ENCODE assay signal across 15 cellular contexts in the genomic region with DNA sequence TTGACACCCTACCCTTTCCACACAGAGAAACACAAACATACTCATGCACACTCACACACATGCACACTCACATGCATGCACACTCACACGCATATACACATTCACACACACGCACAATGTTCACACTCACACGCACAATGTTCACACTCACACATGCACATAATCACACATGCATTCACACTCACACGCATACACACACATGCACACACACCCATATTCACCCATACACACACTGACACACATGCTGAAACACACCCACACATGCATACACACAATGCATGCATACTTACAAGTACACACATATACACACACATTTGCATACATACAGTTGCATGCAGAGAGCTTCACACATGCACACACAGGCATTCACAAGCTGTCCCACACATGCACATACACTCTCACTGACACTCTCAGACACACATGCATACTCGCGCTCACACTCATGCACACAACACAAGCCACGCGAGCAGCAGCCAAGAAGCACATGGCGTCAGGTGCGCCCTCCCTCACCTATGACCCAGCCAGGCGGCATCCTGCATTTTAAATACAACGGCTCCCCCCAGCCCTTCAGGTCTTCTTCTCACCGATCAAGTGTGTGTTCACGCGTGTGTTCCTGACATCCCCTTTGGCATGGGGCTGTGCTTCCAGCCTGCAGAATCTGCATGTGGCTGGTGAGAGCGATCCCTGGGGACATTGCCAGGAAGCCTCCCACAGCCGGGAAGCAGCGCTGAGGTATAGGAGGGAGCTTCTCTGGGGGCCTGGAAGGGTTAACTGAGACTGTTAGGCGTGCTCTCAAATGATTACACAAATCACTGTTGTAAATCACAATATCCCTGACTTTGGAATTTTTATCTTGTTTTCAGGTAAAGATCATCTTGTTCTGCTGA.
DNase-seq lines count a peak whose midpoint lies in the region; FAIRE-seq and TF ChIP-seq lines count a peak whose summit lies in the region.
"Had no signal": no experiment of that assay in that cellular context is flagged by ENCODE, and none has a peak within 500 bp of the region (broad histone marks: within the 10 kb centered on the region; RNA-seq: fewer than 3 reads in every experiment).

No MANE protein-coding gene starts in this region.

- H3K36me3 ChIP-seq in BLaER1, result no peaks in the 10 kb centered on the region
- H3K36me3 ChIP-seq in HUES6 (ENCODE audit: control insufficient read depth, insufficient read depth, low read length), result no peaks in the 10 kb centered on the region
- no peaks in the 10 kb centered on the region for H3K36me3 ChIP-seq in bronchial epithelial cell (ENCODE audit: control insufficient read depth, insufficient read depth, low read length)
- no peaks in the 10 kb centered on the region for H3K36me3 ChIP-seq in neuronal stem cell (replicated peaks in 1 of 2; ENCODE audit: control insufficient read depth in 2 of 2, insufficient read depth in 2 of 2, low read length in 2 of 2)

- no peak overlapping the region for H3K18ac ChIP-seq in neuronal stem cell (ENCODE audit: low read length)

- no peaks in the 10 kb centered on the region for H3K36me3 Mint-ChIP-seq in CD14-positive monocyte

- H3K27ac Mint-ChIP-seq in CD14-positive monocyte, result no peak overlapping the region

- H3K27me3 Mint-ChIP-seq in CD14-positive monocyte (ENCODE audit: low read depth in 3 of 3), result peaks cover 15 to 36% (median 20%) of the 10 kb centered on the region in 3 donors

- no peak overlapping the region for H2BK12ac ChIP-seq in neuronal stem cell (ENCODE audit: low read length)

- no peak overlapping the region for H2BK15ac ChIP-seq in neuronal stem cell (ENCODE audit: low read length)

- DNase-seq in bronchial epithelial cell (ENCODE audit: low read depth) (no peak), neuronal stem cell (ENCODE audit: low spot score) (no peak), CD14-positive monocyte (ENCODE audit: low spot score) (no peak), 8988T (no peak), HEK293T (ENCODE audit: extremely low spot score) (no peak)
- DNase-seq: COR-L47, KG1, NCI-H1048, NCI-H146, NCI-H2081 treated with DMSO at 0.1 percent for 48 hours, NCI-H524, SK-N-SH had no signal

- peak overlapping the region; percentile 38 for H3K23ac ChIP-seq in neuronal stem cell (ENCODE audit: low read depth, low read length, poor library complexity)

- TF ChIP-seq CTCF in bronchial epithelial cell (IDR thresholded peaks at IDR 0.05; ENCODE audit: insufficient read depth, low read length, severe bottlenecking) (no peak), CD14-positive monocyte (IDR thresholded peaks at IDR 0.05) (no peak)

- peaks cover 25% of the 10 kb centered on the region for H3K9me3 ChIP-seq in BLaER1
- H3K9me3 ChIP-seq in HUES6 (ENCODE audit: control insufficient read depth, insufficient read depth, low read depth, low read length), result peaks cover 26% of the 10 kb centered on the region
- H3K9me3 ChIP-seq in neuronal stem cell (replicated peaks in 1 of 2; ENCODE audit: control insufficient read depth in 2 of 2, insufficient read depth in 1 of 2, low read depth in 1 of 2, low read length in 2 of 2), result peaks cover 5 to 6% of the 10 kb centered on the region in 2 donors
- H3K9me3 ChIP-seq: SK-N-SH had no signal

- H4K8ac ChIP-seq in neuronal stem cell (ENCODE audit: low read depth, low read length), result no peak overlapping the region

- no peak overlapping the region for H3K14ac ChIP-seq in neuronal stem cell (ENCODE audit: low read length)

- H3K4me1 Mint-ChIP-seq in CD14-positive monocyte, result no peaks in the 10 kb centered on the region

- CTCF ChIA-PET in HEK293T (lab: Yijun Ruan, JAX), result no interaction called here

- H3K4me2 ChIP-seq in BLaER1, result peak overlapping the region; percentile 60
- no peak overlapping the region for H3K4me2 ChIP-seq in neuronal stem cell (ENCODE audit: insufficient read depth, low read length, poor library complexity, severe bottlenecking)
- H3K4me2 ChIP-seq: A549, SK-N-SH had no signal

- no peak overlapping the region for H3K4me3 Mint-ChIP-seq in CD14-positive monocyte

- H3K79me1 ChIP-seq in neuronal stem cell (ENCODE audit: low read depth, low read length), result no peaks in the 10 kb centered on the region

- H2AK5ac ChIP-seq in neuronal stem cell (ENCODE audit: low read depth, low read length), result no peak overlapping the region

- H3K27me3 ChIP-seq in BLaER1 (no peaks in the 10 kb centered on the region), HUES6 (ENCODE audit: control insufficient read depth, insufficient read depth, low read length) (no peaks in the 10 kb centered on the region), bronchial epithelial cell (ENCODE audit: control insufficient read depth, insufficient read depth, low read length) (no peaks in the 10 kb centered on the region), neuronal stem cell (ENCODE audit: control insufficient read depth in 3 of 3, insufficient read depth in 3 of 3, low read depth in 1 of 3, low read length in 3 of 3) (peaks cover 0 to 16% (median 0%) of the 10 kb centered on the region in 3 experiments)

- no peak overlapping the region for H2BK5ac ChIP-seq in neuronal stem cell (ENCODE audit: low read length)

- intact Hi-C loops in CD14-positive monocyte (cut with micrococcal nuclease), result no loop called here

- no peak overlapping the region for H3K9ac ChIP-seq in BLaER1
- peak overlapping the region; percentile 32 for H3K9ac ChIP-seq in HUES6 (ENCODE audit: low read length)
- no peak overlapping the region for H3K9ac ChIP-seq in neuronal stem cell (ENCODE audit: low read depth, low read length, poor library complexity)
- H3K9ac ChIP-seq: SK-N-SH had no signal

- POLR2A ChIA-PET in HEK293T (lab: Yijun Ruan, JAX), result no interaction called here

- H3K4me1 ChIP-seq in BLaER1, result peaks cover 15% of the 10 kb centered on the region
- peaks cover 13% of the 10 kb centered on the region for H3K4me1 ChIP-seq in HUES6 (ENCODE audit: control insufficient read depth, insufficient read depth, low read length)
- H3K4me1 ChIP-seq in neuronal stem cell (ENCODE audit: control insufficient read depth in 2 of 2, insufficient read depth in 1 of 2, low read depth in 1 of 2, low read length in 2 of 2), result peaks cover 3 to 4% of the 10 kb centered on the region in 2 donors
- H3K4me1 ChIP-seq: A549 had no signal

- no peak overlapping the region for H2BK120ac ChIP-seq in neuronal stem cell (ENCODE audit: low read depth, low read length)

- H3K4me3 ChIP-seq in BLaER1, result no peak overlapping the region
- no peak overlapping the region for H3K4me3 ChIP-seq in HUES6 (ENCODE audit: low read depth, low read length)
- no peak overlapping the region for H3K4me3 ChIP-seq in bronchial epithelial cell (ENCODE audit: low read depth, low read length)
- peak overlapping the region in 1 of 2 donors; percentile 64 for H3K4me3 ChIP-seq in neuronal stem cell (ENCODE audit: low read length in 2 of 2)
- H3K4me3 ChIP-seq: A549 had no signal

- peaks cover 2 to 16% (median 12%) of the 10 kb centered on the region in 7 donors for H3K9me3 Mint-ChIP-seq in CD14-positive monocyte

- H3K27ac ChIP-seq in BLaER1 (no peak overlapping the region), HUES6 (ENCODE audit: low read depth, low read length) (no peak overlapping the region), neuronal stem cell (replicated peaks; ENCODE audit: low read length) (no peak overlapping the region)
- H3K27ac ChIP-seq: A549 had no signal

- H4K20me1 ChIP-seq in BLaER1, result no peaks in the 10 kb centered on the region

- no peak overlapping the region for H2AFZ ChIP-seq in neuronal stem cell (ENCODE audit: low read length)

- peak; percentile 76 for FAIRE-seq in bronchial epithelial cell (lab: Jason Lieb, UNC)
- FAIRE-seq: A549 had no signal

- H3K4ac ChIP-seq in neuronal stem cell (ENCODE audit: low read length), result no peak overlapping the region

- whole genome bisulfite sequencing in neuronal stem cell (ENCODE audit: extremely low coverage in 2 of 2, insufficient read length in 2 of 2, insufficient replicate concordance in 1 of 2), 2 donors, result no CpG with 5 or more reads among the region's 19 CpGs

- H4K91ac ChIP-seq in neuronal stem cell (ENCODE audit: low read depth, low read length, poor library complexity), result no peak overlapping the region

TF ChIP-seq in HEK293T, 16 proteins besides CTCF, POLR2A, EP300 and RAD21:
- no peak for TF ChIP-seq ARNT (IDR thresholded peaks at IDR 0.05)
- no peak for TF ChIP-seq BHLHE40 (IDR thresholded peaks at IDR 0.05; ENCODE audit: borderline replicate concordance)
- no peak for TF ChIP-seq ELF4 (IDR thresholded peaks at IDR 0.05)
- no peak for TF ChIP-seq L3MBTL2 (conservative IDR thresholded peaks at IDR 0.05)
- no peak for TF ChIP-seq FOXM1 (IDR thresholded peaks at IDR 0.05; ENCODE audit: borderline replicate concordance)
- TF ChIP-seq NFRKB (IDR thresholded peaks at IDR 0.05), result no peak
- TF ChIP-seq SP1 (IDR thresholded peaks at IDR 0.05), result no peak
- TF ChIP-seq ZNF384 (IDR thresholded peaks at IDR 0.05), result no peak
